ENCODE assay signal across 9 cellular contexts in genomic region chr7:138935438-138936079, GRCh38. TPM values are rescaled to one million over a fixed set of nuclear protein-coding genes. Genes with fewer than 3 reads are reported as not detected.
DNase-seq lines count a peak whose midpoint lies in the region; ATAC-seq and TF ChIP-seq lines count a peak whose summit lies in the region.
"Had no signal": no experiment of that assay in that cellular context is flagged by ENCODE, and none has a peak within 500 bp of the region (broad histone marks: within the 10 kb centered on the region; RNA-seq: fewer than 3 reads in every experiment).

No MANE protein-coding gene starts in this region.

- H3K4me3 ChIP-seq in AG10803 (ENCODE audit: low read length) (no peak overlapping the region), astrocyte of the cerebellum (ENCODE audit: low read depth, low read length) (no peak overlapping the region), kidney epithelial cell (ENCODE audit: low read depth, low read length) (no peak overlapping the region)

- H3K27ac Mint-ChIP-seq in stimulated activated memory B cell treated with anti-CD40 and anti-IgM and Interleukin-4, amounts not matched to agents 10 μg/mL and 1 μg/mL and 100 μg/mL, for 72 hours: no peak overlapping the region
- H3K27ac Mint-ChIP-seq: stimulated activated naive CD8-positive, alpha-beta T cell treated with anti-CD3 and anti-CD28 coated beads, Interleukin-15, Interleukin-2, amounts not matched to agents 100 ng/mL and 50 ng/mL, for 24 hours had no signal

- no peaks in the 10 kb centered on the region for H3K36me3 ChIP-seq in kidney epithelial cell (ENCODE audit: control insufficient read depth, insufficient read depth, low read length)

- H3K27me3 ChIP-seq in kidney epithelial cell (ENCODE audit: control insufficient read depth, insufficient read depth, low read length): no peaks in the 10 kb centered on the region

- no peak for TF ChIP-seq CTCF in AG10803 (conservative IDR thresholded peaks at IDR 0.05; ENCODE audit: low read length)
- no peak for TF ChIP-seq CTCF in astrocyte of the cerebellum (IDR thresholded peaks at IDR 0.05; ENCODE audit: low read depth, low read length, missing control alignments)
- TF ChIP-seq CTCF in kidney epithelial cell (IDR thresholded peaks at IDR 0.05; ENCODE audit: insufficient read depth, low read length, poor library complexity, severe bottlenecking): no peak

- no peak overlapping the region for H3K4me3 Mint-ChIP-seq in stimulated activated memory B cell treated with anti-CD40 and anti-IgM and Interleukin-4, amounts not matched to agents 10 μg/mL and 1 μg/mL and 100 μg/mL, for 72 hours
- H3K4me3 Mint-ChIP-seq: stimulated activated naive CD8-positive, alpha-beta T cell treated with anti-CD3 and anti-CD28 coated beads, Interleukin-15, Interleukin-2, amounts not matched to agents 100 ng/mL and 50 ng/mL, for 24 hours had no signal

- ATAC-seq in HG03025 (IDR thresholded peaks at IDR 0.05; ENCODE audit: low FRiP score, unreplicated experiment): no peak
- ATAC-seq in stimulated activated memory B cell treated with anti-CD40 and anti-IgM and Interleukin-4, amounts not matched to agents 10 μg/mL and 1 μg/mL and 100 μg/mL, for 72 hours: no peak

- H3K4me1 Mint-ChIP-seq in stimulated activated memory B cell treated with anti-CD40 and anti-IgM and Interleukin-4, amounts not matched to agents 10 μg/mL and 1 μg/mL and 100 μg/mL, for 72 hours: no peaks in the 10 kb centered on the region

- peaks cover 22% of the 10 kb centered on the region for H3K27me3 Mint-ChIP-seq in stimulated activated memory B cell treated with anti-CD40 and anti-IgM and Interleukin-4, amounts not matched to agents 10 μg/mL and 1 μg/mL and 100 μg/mL, for 72 hours
- H3K27me3 Mint-ChIP-seq: stimulated activated naive CD8-positive, alpha-beta T cell treated with anti-CD3 and anti-CD28 coated beads, Interleukin-15, Interleukin-2, amounts not matched to agents 100 ng/mL and 50 ng/mL, for 24 hours had no signal

- DNase-seq in AG10803 (ENCODE audit: low read depth) (peak; percentile 84), NCI-H146 treated with DMSO at 0.1 percent for 48 hours (lab: John Stamatoyannopoulos, UW; ENCODE audit: unreplicated experiment) (peak; percentile 3), astrocyte of the cerebellum (ENCODE audit: low read depth) (peak; percentile 31), kidney epithelial cell (ENCODE audit: low read depth) (peak; percentile 67), MV-4-11 (lab: John Stamatoyannopoulos, UW) (no peak), cortex of kidney (lab: John Stamatoyannopoulos, UW) (no peak)

- no peaks in the 10 kb centered on the region for H3K36me3 Mint-ChIP-seq in stimulated activated memory B cell treated with anti-CD40 and anti-IgM and Interleukin-4, amounts not matched to agents 10 μg/mL and 1 μg/mL and 100 μg/mL, for 72 hours

- in situ Hi-C loops in astrocyte of the cerebellum (cut with HindIII; ENCODE audit: low sequenced_read_pairs): no loop called here

- H3K9me3 Mint-ChIP-seq in stimulated activated memory B cell treated with anti-CD40 and anti-IgM and Interleukin-4, amounts not matched to agents 10 μg/mL and 1 μg/mL and 100 μg/mL, for 72 hours: no peaks in the 10 kb centered on the region
- H3K9me3 Mint-ChIP-seq: stimulated activated naive CD8-positive, alpha-beta T cell treated with anti-CD3 and anti-CD28 coated beads, Interleukin-15, Interleukin-2, amounts not matched to agents 100 ng/mL and 50 ng/mL, for 24 hours had no signal

RNA-seq across cellular contexts. Expression of gene KIAA1549, which starts 45.6 kb away (rescaled TPM):
- total RNA-seq in kidney epithelial cell: 5.8 and 7.6 TPM in 2 replicates

Comparison
In these comparisons a context has a peak if more than half of its experiments do, and no peak if none do; other contexts are left out.
1. DNase-seq: peak in AG10803 (single experiment), NCI-H146 treated with DMSO at 0.1 percent for 48 hours (single experiment), astrocyte of the cerebellum (single experiment) and kidney epithelial cell (single experiment); none in MV-4-11 (single experiment) and cortex of kidney (single experiment).